In the genomic region with DNA sequence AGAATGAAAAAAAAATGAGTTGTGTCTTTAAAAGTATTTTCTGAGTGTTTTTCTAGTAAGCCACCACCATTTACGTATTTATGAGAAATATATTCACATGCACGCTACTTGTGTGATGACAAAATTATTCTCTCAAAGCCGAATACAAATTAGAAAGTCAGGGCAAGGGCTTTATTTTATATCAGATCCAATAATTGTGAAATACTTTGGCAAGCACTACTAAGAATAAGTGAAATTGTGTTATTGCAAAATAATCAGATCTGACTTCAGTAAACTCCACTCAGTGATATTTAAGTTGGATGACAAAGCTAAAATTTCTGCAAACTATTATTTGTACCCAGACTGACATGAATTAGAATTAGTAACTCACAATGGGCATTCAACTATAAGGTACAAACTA, we compare ENCODE assay signal across 21 cellular contexts.
DNase-seq lines count a peak whose midpoint lies in the region; ATAC-seq and TF ChIP-seq lines count a peak whose summit lies in the region.
"Had no signal": no experiment of that assay in that cellular context is flagged by ENCODE, and none has a peak within 500 bp of the region (broad histone marks: within the 10 kb centered on the region; RNA-seq: fewer than 3 reads in every experiment).

No MANE protein-coding gene starts in this region.

- H3K4me3 ChIP-seq in adipocyte (ENCODE audit: low read length) (peak overlapping the region; percentile 19), fibroblast of villous mesenchyme (ENCODE audit: low read depth, low read length) (no peak overlapping the region)
- H3K4me3 ChIP-seq: lung, skin epidermis, upper lobe of right lung had no signal

- DNase-seq in GM03348 (ENCODE audit: low spot score) (peak; percentile 13), adipocyte (ENCODE audit: low read depth) (peak; percentile 88), fibroblast of villous mesenchyme (ENCODE audit: low read depth) (peak; percentile 37), sciatic nerve (ENCODE audit: low spot score) (no peak), NCI-H524 (lab: John Stamatoyannopoulos, UW) (no peak), NCI-H1092 treated with DMSO at 0.1 percent for 48 hours (lab: John Stamatoyannopoulos, UW) (no peak)
- DNase-seq: activated CD4-positive, alpha-beta T cell treated with anti-CD3 and anti-CD28 coated beads, Interleukin-2, amount 50 U/mL, for 1 hour; BE2C; DMS53; kidney; NCI-H1048; NCI-H187; NCI-H82; substantia nigra; upper lobe of right lung had no signal

- no peaks in the 10 kb centered on the region for H3K27me3 ChIP-seq in adipocyte (replicated peaks; ENCODE audit: control insufficient read depth, insufficient read depth, low read length)
- H3K27me3 ChIP-seq: BE2C, upper lobe of right lung had no signal

- no peak for TF ChIP-seq CTCF in fibroblast of villous mesenchyme (IDR thresholded peaks at IDR 0.05; ENCODE audit: insufficient read depth, low read depth, low read length)

- peaks cover 19% of the 10 kb centered on the region for H3K4me1 ChIP-seq in adipocyte (ENCODE audit: control insufficient read depth, insufficient read depth, low read length)
- H3K4me1 ChIP-seq: BE2C had no signal

- intact Hi-C loops in sciatic nerve (cut with DNase I): no loop called here

- H3K9me3 ChIP-seq in adipocyte (ENCODE audit: control insufficient read depth, low read length): no peaks in the 10 kb centered on the region
- H3K9me3 ChIP-seq: BE2C, upper lobe of right lung had no signal

- ATAC-seq in sciatic nerve: peak; percentile 79
- ATAC-seq in HG02981 (IDR thresholded peaks at IDR 0.05; ENCODE audit: unreplicated experiment): no peak
- ATAC-seq in HG03354 (IDR thresholded peaks at IDR 0.05; ENCODE audit: poor library complexity, severe bottlenecking, unreplicated experiment): no peak
- ATAC-seq: activated naive CD4-positive, alpha-beta T cell treated with anti-CD3 and anti-CD28 coated beads, Interleukin-2, amount 50 U/mL, for 72 hours; upper lobe of right lung; WTC11 had no signal

- peak overlapping the region; percentile 20 for H3K9ac ChIP-seq in adipocyte (ENCODE audit: low read length)

- no peaks in the 10 kb centered on the region for H3K36me3 ChIP-seq in adipocyte (ENCODE audit: control insufficient read depth, insufficient read depth, low read length, severe bottlenecking)
- H3K36me3 ChIP-seq: BE2C, upper lobe of right lung had no signal

Comparison
In these comparisons a context has a peak if more than half of its experiments do, and no peak if none do; other contexts are left out.
1. DNase-seq: peak in GM03348 (single experiment), adipocyte (single experiment) and fibroblast of villous mesenchyme (single experiment); none in sciatic nerve (single experiment), NCI-H524 (0 of 2) and NCI-H1092 treated with DMSO at 0.1 percent for 48 hours (single experiment).